ENCODE assay signal across 9 cellular contexts in genomic region chrX:2694868-2695267, GRCh38. TPM values are rescaled to one million over a fixed set of nuclear protein-coding genes. Genes with fewer than 3 reads are reported as not detected.
A peak's percentile ranks its signal among the peaks of the same experiment; 100 is the strongest.
DNase-seq lines count a peak whose midpoint lies in the region; FAIRE-seq and TF ChIP-seq lines count a peak whose summit lies in the region.
"Had no signal": no experiment of that assay in that cellular context is flagged by ENCODE, and none has a peak within 500 bp of the region (broad histone marks: within the 10 kb centered on the region; RNA-seq: fewer than 3 reads in every experiment).

No MANE protein-coding gene starts in this region.

- H3K9me2 ChIP-seq in PC-9 (ENCODE audit: insufficient read depth), result no peaks in the 10 kb centered on the region

- H3K9me3 ChIP-seq in CD4-positive, alpha-beta memory T cell (ENCODE audit: control insufficient read depth in 1 of 2, low read length in 2 of 2), result no peaks in the 10 kb centered on the region
- H3K9me3 ChIP-seq in PC-9 (ENCODE audit: insufficient read depth, low read depth) (no peaks in the 10 kb centered on the region), sigmoid colon (no peaks in the 10 kb centered on the region)

- POLR2A ChIA-PET in CD4-positive, alpha-beta memory T cell (lab: Charles Lee; ENCODE audit: partially characterized antibody), result no interaction called here
- POLR2A ChIA-PET in PC-9 (lab: Charles Lee; ENCODE audit: unreplicated experiment), result no interaction called here

- peaks cover 68% of the 10 kb centered on the region for H3K79me2 ChIP-seq in PC-9 (ENCODE audit: low read depth)

- peaks cover 51 to 82% (median 65%) of the 10 kb centered on the region in 4 donors for H3K4me1 Mint-ChIP-seq in CD4-positive, alpha-beta memory T cell

- intact Hi-C loops in CD4-positive, alpha-beta memory T cell (cut with micrococcal nuclease), result loop anchor here (5.0 kb wide), 2 partner anchors 32 to 1033 kb away; no protein-coding TSS in a partner anchor
- intact Hi-C loops in PC-9 (cut with micrococcal nuclease; ENCODE audit: unreplicated experiment), result loop anchor here (10.0 kb wide), 1 partner anchor 1240 kb away; the partner anchor contains the start of gene ASMTL
- intact Hi-C loops in sigmoid colon (cut with DNase I), result loop anchor here (5.0 to 10.0 kb wide), 4 partner anchors 88 to 1243 kb away; partner anchors contain the start of gene ASMTL
- intact Hi-C loops in posterior cingulate gyrus (cut with DNase I), result no loop called here

- TF ChIP-seq CTCF in PC-9 (conservative IDR thresholded peaks at IDR 0.05) (no peak), fibroblast of mammary gland (conservative IDR thresholded peaks at IDR 0.05; ENCODE audit: control insufficient read depth, insufficient read depth, low read depth, low read length) (no peak), sigmoid colon (IDR thresholded peaks at IDR 0.05) (no peak)

- peaks cover 42% of the 10 kb centered on the region for H3F3A ChIP-seq in PC-9 (ENCODE audit: insufficient read depth, low read depth)

- no peaks in the 10 kb centered on the region for H3K9me3 Mint-ChIP-seq in CD4-positive, alpha-beta memory T cell

- H3K27me3 Mint-ChIP-seq in CD4-positive, alpha-beta memory T cell, result no peaks in the 10 kb centered on the region
- H3K27me3 Mint-ChIP-seq: IgD-negative memory B cell had no signal

- DNase-seq in CD4-positive, alpha-beta memory T cell, result no peak
- no peak for DNase-seq in PC-9
- peak; percentile 63 for DNase-seq in fibroblast of mammary gland (ENCODE audit: low read depth)
- no peak for DNase-seq in sigmoid colon
- DNase-seq in posterior cingulate gyrus, result no peak
- DNase-seq in frontal cortex (ENCODE audit: low spot score in 2 of 2), result no peak
- DNase-seq in SHP77 (lab: John Stamatoyannopoulos, UW), result no peak
- DNase-seq: activated CD4-positive, CD25-positive, alpha-beta regulatory T cell treated with anti-CD3 and anti-CD28 coated beads, Interleukin-2, amount 50 U/mL, for 72 hours had no signal

- H3K4me3 Mint-ChIP-seq in CD4-positive, alpha-beta memory T cell, result peak overlapping the region; percentile 92 to 99 (median 96)

- CTCF ChIA-PET in CD4-positive, alpha-beta memory T cell (lab: Charles Lee; ENCODE audit: partially characterized antibody), result no interaction called here
- CTCF ChIA-PET in PC-9 (lab: Charles Lee), result no interaction called here

- WGBS in sigmoid colon, 2 donors, result 65 to 88% methylated on average over 7 of the region's 7 CpGs

- H3K27ac Mint-ChIP-seq in CD4-positive, alpha-beta memory T cell, result peak overlapping the region; percentile 86 to 95 (median 94)

- no peak for FAIRE-seq in frontal cortex (lab: Jason Lieb, UNC)

- H3K4me3 ChIP-seq in CD4-positive, alpha-beta memory T cell (ENCODE audit: low read length in 2 of 2), result peak overlapping the region; percentile 24 to 60
- H3K4me3 ChIP-seq in PC-9 (no peak overlapping the region), fibroblast of mammary gland (ENCODE audit: control insufficient read depth, low read depth, low read length) (no peak overlapping the region), sigmoid colon (peak overlapping the region in 2 of 4 donors; percentile 14 to 99)

- H4K20me1 ChIP-seq in PC-9 (ENCODE audit: insufficient read depth), result no peaks in the 10 kb centered on the region

- H2AFZ ChIP-seq in PC-9, result no peak overlapping the region

- H3K27me3 ChIP-seq in CD4-positive, alpha-beta memory T cell (ENCODE audit: insufficient read depth, low read length), result no peaks in the 10 kb centered on the region
- H3K27me3 ChIP-seq in PC-9 (ENCODE audit: insufficient read depth, low read depth), result no peaks in the 10 kb centered on the region
- H3K27me3 ChIP-seq in sigmoid colon, result no peaks in the 10 kb centered on the region

- no peak overlapping the region for H3K4me2 ChIP-seq in PC-9

- TF ChIP-seq EP300 in sigmoid colon (IDR thresholded peaks at IDR 0.05), result no peak

- TF ChIP-seq POLR2A in sigmoid colon (IDR thresholded peaks at IDR 0.05), result no peak

- peaks cover 3 to 47% of the 10 kb centered on the region in 2 donors for H3K36me3 Mint-ChIP-seq in CD4-positive, alpha-beta memory T cell

- peak overlapping the region; percentile 72 for H3K27ac ChIP-seq in CD4-positive, alpha-beta memory T cell (ENCODE audit: low read depth, low read length)
- H3K27ac ChIP-seq in PC-9 (0 out of 2 replicates have a peak overlapping the region, but pooled peaks have one; percentile 97), sigmoid colon (peak overlapping the region in 3 of 4 donors; percentile 85 to 97 (median 94))

- peaks cover 72% of the 10 kb centered on the region for H3K4me1 ChIP-seq in CD4-positive, alpha-beta memory T cell (ENCODE audit: insufficient read depth, low read length)
- H3K4me1 ChIP-seq in PC-9 (replicated peaks; ENCODE audit: insufficient read depth) (peaks cover 57% of the 10 kb centered on the region), sigmoid colon (peaks cover 0 to 81% (median 76%) of the 10 kb centered on the region in 4 donors)

- no peaks in the 10 kb centered on the region for H3K36me3 ChIP-seq in CD4-positive, alpha-beta memory T cell (ENCODE audit: insufficient read depth, low read length)
- H3K36me3 ChIP-seq in PC-9 (ENCODE audit: low read depth) (peaks cover 5% of the 10 kb centered on the region), sigmoid colon (peaks cover 0 to 6% (median 0%) of the 10 kb centered on the region in 4 donors)

- BruUV-seq in PC-9 (replicated peaks; lab: Mats Ljungman, UMichigan), result no TSS peak

RNA-seq across cellular contexts. Expression of gene CD99, which starts 3.8 kb away (rescaled TPM):
- total RNA-seq in CD4-positive, alpha-beta memory T cell, result 100 to 1,000 TPM; 283 to 289 TPM
- 100 to 1,000 TPM; 388 to 400 TPM for polyA plus RNA-seq in CD4-positive, alpha-beta memory T cell
- total RNA-seq in PC-9 (2021) (159 and 203 TPM in 2 replicates), sigmoid colon (100 to 1,000 TPM; 197 to 552 (median 326) TPM), frontal cortex (11.4 TPM)
- polyA plus RNA-seq in sigmoid colon, result 100 to 1,000 TPM in 2 of 3 donors, 10 to 100 TPM in 1; 77.2 to 285 (median 109) TPM

RNA-seq across cellular contexts. Expression of gene XG, which starts 57.0 kb away (rescaled TPM):
- under 1 TPM in 1 of 2 experiments, not detected in 1; 0.32 TPM for total RNA-seq in CD4-positive, alpha-beta memory T cell
- not detected for polyA plus RNA-seq in CD4-positive, alpha-beta memory T cell
- total RNA-seq in PC-9 (2021), result not detected in 2 replicates
- 1 to 10 TPM in 1 of 4 donors, not detected in 3; 1.1 TPM for total RNA-seq in sigmoid colon
- under 1 TPM in 1 of 3 donors, not detected in 2; 0.03 TPM for polyA plus RNA-seq in sigmoid colon
- total RNA-seq in frontal cortex, result not detected
- polyA plus RNA-seq: IgD-negative memory B cell had no signal

Comparison
In these comparisons a context has a peak if more than half of its experiments do, and no peak if none do; other contexts are left out.
1. H3K4me3 ChIP-seq: peak in CD4-positive, alpha-beta memory T cell (2 of 2); none in PC-9 (single experiment) and fibroblast of mammary gland (single experiment).
2. RNA of gene CD99, which starts 3.8 kb away (total RNA-seq): 197 to 552 TPM in sigmoid colon, 283 to 289 TPM in CD4-positive, alpha-beta memory T cell and 159 to 203 TPM in PC-9; 11.4 TPM in frontal cortex (single experiment); every median in the first group is over 10 times any median in the second.
3. Peak in every context shown above with its lines, with median percentiles within 50 percentile points of each other: H3K27ac ChIP-seq.